In genomic region chr5:180467989-180468731, GRCh38 we compare ENCODE assay signal across 18 cellular contexts.
"Had no signal": no experiment of that assay in that cellular context is flagged by ENCODE, and none has a peak within 500 bp of the region (broad histone marks: within the 10 kb centered on the region; RNA-seq: fewer than 3 reads in every experiment).

No MANE protein-coding gene starts in this region.

- H3K36me3 ChIP-seq: gastrocnemius medialis, heart left ventricle, neutrophil, WERI-Rb-1 had no signal

- H3K27me3 ChIP-seq: body of pancreas, gastrocnemius medialis had no signal

- H3K27ac ChIP-seq: body of pancreas, coronary artery, gastrocnemius medialis, heart left ventricle, neutrophil, SK-N-MC, WERI-Rb-1 had no signal

- H3K4me3 ChIP-seq: body of pancreas, coronary artery, gastrocnemius medialis, heart left ventricle, SK-N-MC had no signal

- H3K4me1 Mint-ChIP-seq: central memory CD8-positive, alpha-beta T cell had no signal

- ATAC-seq: body of pancreas; gastrocnemius medialis; naive thymus-derived CD4-positive, alpha-beta T cell had no signal

- H3K27me3 Mint-ChIP-seq: central memory CD8-positive, alpha-beta T cell; stimulated activated naive CD8-positive, alpha-beta T cell treated with anti-CD3 and anti-CD28 coated beads, Interleukin-15, Interleukin-2, amounts not matched to agents 100 ng/mL and 50 ng/mL, for 24 hours had no signal

- H3K4me3 Mint-ChIP-seq: activated naive CD8-positive, alpha-beta T cell treated with anti-CD3 and anti-CD28 coated beads, Interleukin-2, amount 10 ng/mL, durations not matched to agents 7 days and 5 days; central memory CD8-positive, alpha-beta T cell; naive thymus-derived CD4-positive, alpha-beta T cell; stimulated activated naive CD8-positive, alpha-beta T cell treated with anti-CD3 and anti-CD28 coated beads, Interleukin-15, Interleukin-2, amounts not matched to agents 100 ng/mL and 50 ng/mL, for 24 hours had no signal

- H3K4me1 ChIP-seq: gastrocnemius medialis had no signal

- DNase-seq: activated CD4-positive, alpha-beta T cell treated with anti-CD3 and anti-CD28 coated beads for 1 hour; activated naive CD4-positive, alpha-beta T cell treated with Interleukin-2 at 50 U/mL for 16 hours; activated naive CD8-positive, alpha-beta T cell treated with anti-CD3 and anti-CD28 coated beads, Interleukin-2, amount 10 ng/mL, durations not matched to agents 7 days and 5 days; body of pancreas; gastrocnemius medialis; heart left ventricle; left ventricle myocardium superior; mesenchymal stem cell; retina; stimulated activated CD4-positive, alpha-beta T cell treated with anti-CD3 and anti-CD28 coated beads, Interleukin-2, amount 100 ng/mL, for 24 hours; trophoblast cell; WERI-Rb-1 had no signal

- H3K9me3 Mint-ChIP-seq: activated naive CD8-positive, alpha-beta T cell treated with anti-CD3 and anti-CD28 coated beads, Interleukin-2, amount 10 ng/mL, durations not matched to agents 7 days and 5 days; central memory CD8-positive, alpha-beta T cell; naive thymus-derived CD4-positive, alpha-beta T cell; stimulated activated naive CD8-positive, alpha-beta T cell treated with anti-CD3 and anti-CD28 coated beads, Interleukin-15, Interleukin-2, amounts not matched to agents 100 ng/mL and 50 ng/mL, for 24 hours had no signal

- H3K27ac Mint-ChIP-seq: activated naive CD8-positive, alpha-beta T cell treated with anti-CD3 and anti-CD28 coated beads, Interleukin-2, amount 10 ng/mL, durations not matched to agents 7 days and 5 days; naive thymus-derived CD4-positive, alpha-beta T cell; stimulated activated naive CD8-positive, alpha-beta T cell treated with anti-CD3 and anti-CD28 coated beads, Interleukin-15, Interleukin-2, amounts not matched to agents 100 ng/mL and 50 ng/mL, for 24 hours had no signal

- H3K36me3 Mint-ChIP-seq: activated naive CD8-positive, alpha-beta T cell treated with anti-CD3 and anti-CD28 coated beads, Interleukin-2, amount 10 ng/mL, durations not matched to agents 7 days and 5 days; naive thymus-derived CD4-positive, alpha-beta T cell had no signal

- H3K9me3 ChIP-seq: body of pancreas, gastrocnemius medialis, heart left ventricle, neutrophil had no signal
